Comparison of ENCODE assay signal across 34 cellular contexts in the genomic region with DNA sequence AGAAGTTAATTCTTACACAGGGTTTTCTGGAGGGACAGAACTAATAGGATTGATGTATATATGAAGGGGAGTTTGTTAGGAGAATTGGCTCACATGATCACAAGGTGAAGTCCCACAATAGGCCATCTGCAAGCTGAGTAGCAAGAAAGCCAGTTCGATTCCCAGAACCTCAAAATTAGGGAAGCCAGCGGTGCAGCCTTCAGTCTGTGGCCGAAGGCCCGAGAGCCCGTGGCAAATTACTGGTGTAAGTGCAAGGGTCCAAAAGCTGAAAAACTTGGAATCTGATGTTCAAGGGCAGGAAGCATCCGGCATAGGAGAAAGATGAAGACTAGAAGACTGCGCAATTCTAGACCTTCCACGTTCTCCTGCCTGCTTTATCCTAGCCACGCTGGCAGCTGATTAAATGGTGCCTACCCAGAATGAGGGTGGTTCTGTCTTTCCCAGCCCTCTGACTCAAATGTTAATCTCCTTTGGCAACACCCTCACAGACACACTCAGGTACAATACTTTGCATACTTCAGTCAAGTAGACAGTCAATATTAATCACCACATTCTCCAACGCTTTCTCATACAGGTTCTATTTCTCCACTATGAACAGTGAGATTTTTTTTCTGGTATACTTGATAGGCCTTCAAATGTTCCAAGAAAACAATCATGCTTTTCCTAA.
"Had no signal": no experiment of that assay in that cellular context is flagged by ENCODE, and none has a peak within 500 bp of the region (broad histone marks: within the 10 kb centered on the region; RNA-seq: fewer than 3 reads in every experiment).

No MANE protein-coding gene starts in this region.

- H3K9me3 Mint-ChIP-seq: activated B cell treated with CpG ODN at 0.5 μM for 24 hours; activated CD4-positive, alpha-beta memory T cell treated with anti-CD3 and anti-CD28 coated beads, Interleukin-2, amount 10 ng/mL, durations not matched to agents 7 days and 5 days; activated naive CD8-positive, alpha-beta T cell treated with anti-CD3 and anti-CD28 coated beads for 36 hours; IgD-negative memory B cell had no signal

- H3K4me3 ChIP-seq: ascending aorta had no signal

- ATAC-seq: activated CD8-positive, alpha-beta memory T cell treated with anti-CD3 and anti-CD28 coated beads, Interleukin-2, amount 10 ng/mL, durations not matched to agents 7 days and 5 days; Panc1; Right ventricle myocardium inferior had no signal

- H3K9me3 ChIP-seq: ascending aorta had no signal

- H3K4me1 ChIP-seq: ascending aorta had no signal

- H3K4me3 Mint-ChIP-seq: activated B cell treated with CpG ODN at 0.5 μM for 24 hours; activated CD4-positive, alpha-beta memory T cell treated with anti-CD3 and anti-CD28 coated beads, Interleukin-2, amount 10 ng/mL, durations not matched to agents 7 days and 5 days; activated CD8-positive, alpha-beta memory T cell treated with anti-CD3 and anti-CD28 coated beads, Interleukin-2, amount 10 ng/mL, durations not matched to agents 7 days and 5 days; activated naive CD8-positive, alpha-beta T cell treated with anti-CD3 and anti-CD28 coated beads for 36 hours; IgD-negative memory B cell had no signal

- H3K36me3 ChIP-seq: ascending aorta had no signal

- H3K27ac Mint-ChIP-seq: activated B cell treated with CpG ODN at 0.5 μM for 24 hours; activated CD4-positive, alpha-beta memory T cell treated with anti-CD3 and anti-CD28 coated beads, Interleukin-2, amount 10 ng/mL, durations not matched to agents 7 days and 5 days; activated CD8-positive, alpha-beta memory T cell treated with anti-CD3 and anti-CD28 coated beads, Interleukin-2, amount 10 ng/mL, durations not matched to agents 7 days and 5 days; activated naive CD8-positive, alpha-beta T cell treated with anti-CD3 and anti-CD28 coated beads for 36 hours; IgD-negative memory B cell had no signal

- H3K4me1 Mint-ChIP-seq: activated CD4-positive, alpha-beta memory T cell treated with anti-CD3 and anti-CD28 coated beads, Interleukin-2, amount 10 ng/mL, durations not matched to agents 7 days and 5 days; activated CD8-positive, alpha-beta memory T cell treated with anti-CD3 and anti-CD28 coated beads, Interleukin-2, amount 10 ng/mL, durations not matched to agents 7 days and 5 days; activated naive CD8-positive, alpha-beta T cell treated with anti-CD3 and anti-CD28 coated beads for 36 hours had no signal

- H3K36me3 Mint-ChIP-seq: activated CD8-positive, alpha-beta memory T cell treated with anti-CD3 and anti-CD28 coated beads, Interleukin-2, amount 10 ng/mL, durations not matched to agents 7 days and 5 days; activated naive CD8-positive, alpha-beta T cell treated with anti-CD3 and anti-CD28 coated beads for 36 hours; IgD-negative memory B cell had no signal

- H3K27ac ChIP-seq: ascending aorta, VCaP had no signal

- H3K27me3 Mint-ChIP-seq: activated B cell treated with CpG ODN at 0.5 μM for 24 hours had no signal

- DNase-seq: activated B cell treated with CpG ODN at 0.5 μM for 24 hours; activated CD4-positive, alpha-beta memory T cell treated with anti-CD3 and anti-CD28 coated beads, Interleukin-2, amount 10 ng/mL, durations not matched to agents 7 days and 5 days; activated CD4-positive, alpha-beta T cell treated with anti-CD3 and anti-CD28 coated beads for 4 hours; activated CD4-positive, CD25-positive, alpha-beta regulatory T cell treated with anti-CD3 and anti-CD28 coated beads, Interleukin-2, amount 50 U/mL, for 72 hours; activated CD8-positive, alpha-beta memory T cell treated with anti-CD3 and anti-CD28 coated beads for 24 hours; activated CD8-positive, alpha-beta memory T cell treated with anti-CD3 and anti-CD28 coated beads, Interleukin-2, amount 10 ng/mL, durations not matched to agents 7 days and 5 days; activated CD8-positive, alpha-beta memory T cell treated with anti-CD3 and anti-CD28 coated beads, Interleukin-2, amount 50 U/mL, for 48 hours; activated effector memory CD4-positive, alpha-beta T cell treated with Interleukin-2 at 50 U/mL for 16 hours; activated naive CD4-positive, alpha-beta T cell treated with anti-CD3 and anti-CD28 coated beads, Interleukin-2, amount 50 U/mL, for 16 hours; activated naive CD8-positive, alpha-beta T cell treated with anti-CD3 and anti-CD28 coated beads for 36 hours; activated T-cell treated with anti-CD3 and anti-CD28 coated beads, Interleukin-2, amount 50 U/mL, for 48 hours; amygdala; caudate nucleus; cerebellar nuclear complex; Kasumi-1; KBM-7; MM.1S; NCI-H1105; NCI-H1417 treated with DMSO at 0.1 percent for 48 hours; NCI-H187 treated with DMSO at 0.1 percent for 48 hours; NCI-H2081; NCI-H2171 treated with DMSO at 0.1 percent for 48 hours; NCI-H2227 treated with DMSO at 0.1 percent for 48 hours; NCI-H524 treated with DMSO at 0.1 percent for 48 hours; NCI-H748 treated with DMSO at 0.1 percent for 48 hours; SW 1271; T-helper 1 cell; T-helper 2 cell; T-helper 9 cell had no signal

- H3K27me3 ChIP-seq: ascending aorta had no signal
